9 cellular contexts compared by ENCODE assay signal in genomic region chr3:42192334-42193200, GRCh38.
DNase-seq lines count a peak whose midpoint lies in the region; ATAC-seq and TF ChIP-seq lines count a peak whose summit lies in the region.
"Had no signal": no experiment of that assay in that cellular context is flagged by ENCODE, and none has a peak within 500 bp of the region (broad histone marks: within the 10 kb centered on the region; RNA-seq: fewer than 3 reads in every experiment).

No MANE protein-coding gene starts in this region.

- DNase-seq in EH (ENCODE audit: low read depth) (peak; percentile 68), M059J (ENCODE audit: low read depth) (peak; percentile 22), fibroblast of pulmonary artery (ENCODE audit: low read depth) (peak; percentile 21), suprapubic skin (ENCODE audit: low spot score in 2 of 2) (no peak), iPS-NIHi11 (ENCODE audit: low spot score) (no peak), HT-29 (ENCODE audit: low spot score) (no peak), ecto neural progenitor cell (ENCODE audit: low spot score) (no peak)

- H3K27me3 ChIP-seq in suprapubic skin = no peaks in the 10 kb centered on the region

- no peak overlapping the region for H3K4me3 ChIP-seq in fibroblast of pulmonary artery (replicated peaks; ENCODE audit: low read depth, low read length)
- H3K4me3 ChIP-seq in suprapubic skin = no peak overlapping the region

- no peak for TF ChIP-seq EP300 in suprapubic skin (IDR thresholded peaks at IDR 0.05)

- 90% methylated on average over 8 of the region's 8 CpGs for WGBS in suprapubic skin

- TF ChIP-seq CTCF in fibroblast of pulmonary artery (IDR thresholded peaks at IDR 0.05; ENCODE audit: low read length, missing control alignments) (no peak), suprapubic skin (IDR thresholded peaks at IDR 0.05) (no peak)

- no peak for TF ChIP-seq POLR2A in suprapubic skin (IDR thresholded peaks at IDR 0.05)

- ATAC-seq in GM21528 (IDR thresholded peaks at IDR 0.05; ENCODE audit: low FRiP score, unreplicated experiment) = peak; percentile 38
- ATAC-seq: activated CD4-positive, CD25-positive, alpha-beta regulatory T cell treated with anti-CD3 and anti-CD28 coated beads, Interleukin-2, amount 50 U/mL, for 24 hours had no signal

- peaks cover 73% of the 10 kb centered on the region for H3K36me3 ChIP-seq in suprapubic skin

- no peak overlapping the region for H3K27ac ChIP-seq in suprapubic skin

- peaks cover 11% of the 10 kb centered on the region for H3K4me1 ChIP-seq in suprapubic skin

- H3K9me3 ChIP-seq in suprapubic skin = no peaks in the 10 kb centered on the region

Comparison
In these comparisons a context has a peak if more than half of its experiments do, and no peak if none do; other contexts are left out.
1. DNase-seq: peak in EH (single experiment), M059J (single experiment) and fibroblast of pulmonary artery (single experiment); none in suprapubic skin (0 of 2), iPS-NIHi11 (single experiment), HT-29 (single experiment) and ecto neural progenitor cell (single experiment).